8 cellular contexts compared by ENCODE assay signal in genomic region chr19:48364564-48365363, GRCh38. TPM values are rescaled to one million over a fixed set of nuclear protein-coding genes. Genes with fewer than 3 reads are reported as not detected.
A peak's percentile ranks its signal among the peaks of the same experiment; 100 is the strongest.
DNase-seq lines count a peak whose midpoint lies in the region; ATAC-seq and TF ChIP-seq lines count a peak whose summit lies in the region.

No MANE protein-coding gene starts in this region.

- no peak overlapping the region for H3K23ac ChIP-seq in trophoblast cell (ENCODE audit: low read length)

- H3K4me3 ChIP-seq in CD8-positive, alpha-beta T cell (ENCODE audit: low read depth, low read length), result peak overlapping the region; percentile 42
- H3K4me3 ChIP-seq in OCI-LY7 (ENCODE audit: low read depth, low read length, poor library complexity, severe bottlenecking) (peak overlapping the region; percentile 68), endodermal cell (ENCODE audit: low read length) (peak overlapping the region; percentile 41), trophoblast cell (ENCODE audit: low read depth, low read length) (no peak overlapping the region)

- WGBS in endodermal cell (ENCODE audit: insufficient coverage in 1 of 2, insufficient read length in 1 of 2), 2 experiments, result 69 to 78% methylated on average over 8 to 12 of the region's 12 CpGs
- WGBS in trophoblast cell (ENCODE audit: extremely low coverage, insufficient coverage, insufficient read length), result no CpG with 5 or more reads among the region's 12 CpGs

- H3K36me3 Mint-ChIP-seq in CD8-positive, alpha-beta T cell, result peaks cover 9% of the 10 kb centered on the region
- no peaks in the 10 kb centered on the region for H3K36me3 Mint-ChIP-seq in endodermal cell (ENCODE audit: low read depth)

- peak overlapping the region; percentile 64 for H3K27ac ChIP-seq in CD8-positive, alpha-beta T cell (ENCODE audit: low read depth, low read length)
- H3K27ac ChIP-seq in OCI-LY7 (ENCODE audit: low read depth, low read length, poor library complexity, severe bottlenecking), result peak overlapping the region; percentile 82
- H3K27ac ChIP-seq in endodermal cell (ENCODE audit: low read depth, low read length), result no peak overlapping the region
- no peak overlapping the region for H3K27ac ChIP-seq in trophoblast cell (ENCODE audit: low read depth, low read length)

- peak; percentile 1 for ATAC-seq in CD8-positive, alpha-beta T cell
- ATAC-seq in HG03521 (IDR thresholded peaks at IDR 0.05; ENCODE audit: unreplicated experiment), result no peak

- peak overlapping the region; percentile 14 for H2BK120ac ChIP-seq in trophoblast cell (ENCODE audit: insufficient read depth, low read length, poor library complexity)

- peak overlapping the region; percentile 10 for H4K12ac ChIP-seq in trophoblast cell (ENCODE audit: low read depth, low read length)

- peak overlapping the region; percentile 45 for H4K91ac ChIP-seq in trophoblast cell (ENCODE audit: low read depth, low read length)

- H4K8ac ChIP-seq in trophoblast cell (ENCODE audit: low read depth, low read length), result peak overlapping the region; percentile 75

- H3K9me3 ChIP-seq in CD8-positive, alpha-beta T cell (ENCODE audit: low read length), result no peaks in the 10 kb centered on the region
- H3K9me3 ChIP-seq in OCI-LY7 (ENCODE audit: low read length) (no peaks in the 10 kb centered on the region), endodermal cell (ENCODE audit: control insufficient read depth, low read length) (no peaks in the 10 kb centered on the region), trophoblast cell (ENCODE audit: insufficient read depth, low read depth, low read length) (peaks cover 3% of the 10 kb centered on the region)

- no peak overlapping the region for H3K18ac ChIP-seq in trophoblast cell (ENCODE audit: low read length)

- POLR2A ChIA-PET in CD8-positive, alpha-beta T cell (lab: Charles Lee), result interaction anchor here (1.1 to 2.7 kb wide), 7 partner anchors 26 to 115 kb away, joined by 3 to 32 read pairs (median 9); partner anchors contain the start of genes GRIN2D and KDELR1
- POLR2A ChIA-PET in OCI-LY7 (lab: Charles Lee), result interaction anchor here (1.1 to 2.4 kb wide), 2 partner anchors 27 to 32 kb away, joined by 3 to 16 read pairs; partner anchors contain the start of gene KDELR1

- peak overlapping the region; percentile 86 for H3K27ac Mint-ChIP-seq in CD8-positive, alpha-beta T cell
- peak overlapping the region; percentile 35 for H3K27ac Mint-ChIP-seq in endodermal cell

- BruUV-seq in OCI-LY7 (replicated peaks; lab: Mats Ljungman, UMichigan), result TSS peak; percentile 99

- intact Hi-C loops in CD8-positive, alpha-beta T cell (cut with DNase I, micrococcal nuclease), result loop anchor here (1.0 to 10.0 kb wide), 16 partner anchors 27 to 1663 kb away; partner anchors contain the start of genes CYTH2 (in 2 of the 2), KDELR1 (in 2 of the 2), AKT1S1 (in 1 of the 2) and FUZ (in 1 of the 2)
- intact Hi-C loops in OCI-LY7 (cut with micrococcal nuclease; ENCODE audit: unreplicated experiment), result no loop called here

- peak overlapping the region; percentile 8 for H2BK5ac ChIP-seq in trophoblast cell (ENCODE audit: low read depth, low read length, poor library complexity)

- H3K4me2 ChIP-seq in OCI-LY7 (ENCODE audit: low read length) (peak overlapping the region; percentile 95), trophoblast cell (ENCODE audit: low read length) (peak overlapping the region; percentile 72)

- H2BK12ac ChIP-seq in trophoblast cell (ENCODE audit: low read length), result peak overlapping the region; percentile 39

- no peaks in the 10 kb centered on the region for H4K20me1 ChIP-seq in OCI-LY7 (ENCODE audit: insufficient read depth, low read length)

- peaks cover 17% of the 10 kb centered on the region for H3K4me1 ChIP-seq in CD8-positive, alpha-beta T cell (ENCODE audit: insufficient read depth, low read length)
- H3K4me1 ChIP-seq in OCI-LY7 (ENCODE audit: insufficient read depth, low read length, poor library complexity, severe bottlenecking), result peaks cover 16% of the 10 kb centered on the region
- H3K4me1 ChIP-seq in endodermal cell (ENCODE audit: control insufficient read depth, insufficient read depth, low read length), result no peaks in the 10 kb centered on the region
- peaks cover 4 to 5% of the 10 kb centered on the region in 2 experiments for H3K4me1 ChIP-seq in trophoblast cell (ENCODE audit: control insufficient read depth in 1 of 2, insufficient read depth in 2 of 2, low read length in 2 of 2)

- no peaks in the 10 kb centered on the region for H3K9me3 Mint-ChIP-seq in CD8-positive, alpha-beta T cell
- H3K9me3 Mint-ChIP-seq in endodermal cell, result no peaks in the 10 kb centered on the region

- no peaks in the 10 kb centered on the region for H3K27me3 Mint-ChIP-seq in CD8-positive, alpha-beta T cell (ENCODE audit: low read depth)
- H3K27me3 Mint-ChIP-seq in endodermal cell (ENCODE audit: insufficient read depth), result peaks cover 10% of the 10 kb centered on the region

- peak overlapping the region; percentile 83 for H3K4me3 Mint-ChIP-seq in CD8-positive, alpha-beta T cell
- peak overlapping the region; percentile 72 for H3K4me3 Mint-ChIP-seq in endodermal cell

- H3K14ac ChIP-seq in trophoblast cell (ENCODE audit: low read length), result peak overlapping the region; percentile 16

- DNase-seq in CD8-positive, alpha-beta T cell, result peak in 1 of 7 experiments; percentile 23
- DNase-seq in OCI-LY7 (ENCODE audit: low spot score), result no peak
- DNase-seq in endodermal cell, result no peak
- DNase-seq in trophoblast cell, result no peak
- DNase-seq in COLO668 (lab: John Stamatoyannopoulos, UW; ENCODE audit: unreplicated experiment), result no peak
- DNase-seq in MV-4-11 (lab: John Stamatoyannopoulos, UW), result no peak
- no peak for DNase-seq in DMS79 (lab: John Stamatoyannopoulos, UW)

- peaks cover 19% of the 10 kb centered on the region for H3K4me1 Mint-ChIP-seq in CD8-positive, alpha-beta T cell (ENCODE audit: low read depth)
- H3K4me1 Mint-ChIP-seq in endodermal cell, result no peaks in the 10 kb centered on the region

- H3K79me1 ChIP-seq in trophoblast cell (ENCODE audit: low read length), result peaks cover 13% of the 10 kb centered on the region

- no peak overlapping the region for H3K4ac ChIP-seq in trophoblast cell (ENCODE audit: low read depth, low read length)

- no peaks in the 10 kb centered on the region for H3K9me2 ChIP-seq in OCI-LY7 (ENCODE audit: insufficient read depth, low read length)

- CTCF ChIA-PET in CD8-positive, alpha-beta T cell (lab: Charles Lee), result interaction anchor here (0.6 to 2.4 kb wide), 5 partner anchors 27 to 152 kb away, joined by 4 to 10 read pairs (median 4); partner anchors contain the start of gene KDELR1
- CTCF ChIA-PET in OCI-LY7 (lab: Charles Lee; ENCODE audit: unreplicated experiment), result no interaction called here

- H3K9ac ChIP-seq in endodermal cell (ENCODE audit: extremely low read depth, low read length, poor library complexity, severe bottlenecking) (no peak overlapping the region), trophoblast cell (ENCODE audit: low read length) (no peak overlapping the region)

- H3K36me3 ChIP-seq in CD8-positive, alpha-beta T cell (ENCODE audit: insufficient read depth, low read length), result no peaks in the 10 kb centered on the region
- H3K36me3 ChIP-seq in OCI-LY7 (ENCODE audit: insufficient read depth, low read length), result peaks cover 5% of the 10 kb centered on the region; the same call in 1 of the 2 replicates
- no peaks in the 10 kb centered on the region for H3K36me3 ChIP-seq in endodermal cell (ENCODE audit: control insufficient read depth, insufficient read depth, low read length)
- H3K36me3 ChIP-seq in trophoblast cell (ENCODE audit: control insufficient read depth in 1 of 2, insufficient read depth in 2 of 2, low read length in 2 of 2), result no peaks in the 10 kb centered on the region

- no peak for TF ChIP-seq CTCF in CD8-positive, alpha-beta T cell (IDR thresholded peaks at IDR 0.05)
- TF ChIP-seq CTCF in OCI-LY7 (conservative IDR thresholded peaks at IDR 0.05; ENCODE audit: low read length) (no peak), endodermal cell (conservative IDR thresholded peaks at IDR 0.05) (no peak)

- H2AFZ ChIP-seq in OCI-LY7 (ENCODE audit: low read length) (peak overlapping the region; percentile 73; the same call in 1 of the 2 replicates), trophoblast cell (ENCODE audit: insufficient read depth, low read length, poor library complexity) (peak overlapping the region; percentile 50)

- peak overlapping the region; percentile 40 for H2AK5ac ChIP-seq in trophoblast cell (ENCODE audit: low read length)

- H3K27me3 ChIP-seq in CD8-positive, alpha-beta T cell (ENCODE audit: insufficient read depth, low read length), result no peaks in the 10 kb centered on the region
- H3K27me3 ChIP-seq in endodermal cell (ENCODE audit: control insufficient read depth, insufficient read depth, low read length, poor library complexity, severe bottlenecking), result no peaks in the 10 kb centered on the region
- H3K27me3 ChIP-seq in trophoblast cell (ENCODE audit: insufficient read depth, low read length), result no peaks in the 10 kb centered on the region

- H3K79me2 ChIP-seq in OCI-LY7 (ENCODE audit: insufficient read depth, low read depth, low read length) (0 out of 2 replicates have a peak, but pooled peaks cover 3% of the 10 kb centered on the region), trophoblast cell (ENCODE audit: control insufficient read depth, insufficient read depth, low read length, poor library complexity) (no peaks in the 10 kb centered on the region)

RNA-seq across cellular contexts. Expression of gene SYNGR4, which starts 0.6 kb away (rescaled TPM):
- total RNA-seq in CD8-positive, alpha-beta T cell, result not detected
- total RNA-seq in OCI-LY7 (2014; rRNA removed; shearing (Covaris generic)), result 0.38 and 0.51 TPM in 2 replicates
- 1.0 and 1.2 TPM in 2 replicates for total RNA-seq in OCI-LY7 (2022)
- total RNA-seq in endodermal cell, result not detected
- 0.96 TPM for polyA plus RNA-seq in endodermal cell (2013, experiment 1 of 2)
- polyA plus RNA-seq in endodermal cell (2013, experiment 2 of 2), result not detected
- 0.08 and 0.19 TPM in 2 replicates for polyA plus RNA-seq in trophoblast cell (2013)

RNA-seq across cellular contexts. Expression of gene TMEM143, which starts 1.0 kb away (rescaled TPM):
- 1 to 10 TPM; 6.4 to 7.7 TPM for total RNA-seq in CD8-positive, alpha-beta T cell
- total RNA-seq in OCI-LY7 (2014; rRNA removed; shearing (Covaris generic)), result 18.2 and 31.1 TPM in 2 replicates
- 31.4 and 37.9 TPM in 2 replicates for total RNA-seq in OCI-LY7 (2022)
- 10 to 100 TPM; 13.9 to 19.1 TPM for total RNA-seq in endodermal cell
- polyA plus RNA-seq in endodermal cell (2013, experiment 1 of 2), result 12.9 TPM
- polyA plus RNA-seq in endodermal cell (2013, experiment 2 of 2), result 11.9 TPM
- 5.9 and 6.5 TPM in 2 replicates for polyA plus RNA-seq in trophoblast cell (2013)

RNA-seq across cellular contexts. Expression of gene KDELR1, which starts 26.6 kb away (rescaled TPM):
- total RNA-seq in CD8-positive, alpha-beta T cell, result 10 to 100 TPM; 29.7 to 33.1 TPM
- 26.2 and 38.8 TPM in 2 replicates for total RNA-seq in OCI-LY7 (2014; rRNA removed; shearing (Covaris generic))
- total RNA-seq in OCI-LY7 (2022) (63.8 and 74.0 TPM in 2 replicates), endodermal cell (100 to 1,000 TPM; 227 to 285 TPM)
- 254 TPM for polyA plus RNA-seq in endodermal cell (2013, experiment 1 of 2)
- 229 TPM for polyA plus RNA-seq in endodermal cell (2013, experiment 2 of 2)
- polyA plus RNA-seq in trophoblast cell (2013), result 586 and 590 TPM in 2 replicates

RNA-seq across cellular contexts. Expression of gene GRIN2D, which starts 28.7 kb away (rescaled TPM):
- not detected for total RNA-seq in CD8-positive, alpha-beta T cell
- total RNA-seq in OCI-LY7 (2014; rRNA removed; shearing (Covaris generic)), result not detected in 2 replicates
- total RNA-seq in OCI-LY7 (2022) (0.06 and 0.11 TPM in 2 replicates), endodermal cell (1 to 10 TPM in 1 of 2 donors, under 1 TPM in 1; 0.77 to 1.2 TPM)
- polyA plus RNA-seq in endodermal cell (2013, experiment 1 of 2), result 10.1 TPM
- polyA plus RNA-seq in endodermal cell (2013, experiment 2 of 2), result 9.3 TPM
- 3.3 and 3.6 TPM in 2 replicates for polyA plus RNA-seq in trophoblast cell (2013)

RNA-seq across cellular contexts. Expression of gene EMP3, which starts 39.4 kb away (rescaled TPM):
- 100 to 1,000 TPM; 174 to 181 TPM for total RNA-seq in CD8-positive, alpha-beta T cell
- 14.5 and 33.8 TPM in 2 replicates for total RNA-seq in OCI-LY7 (2014; rRNA removed; shearing (Covaris generic))
- total RNA-seq in OCI-LY7 (2022), result 21.1 and 23.1 TPM in 2 replicates
- total RNA-seq in endodermal cell, result 1 to 10 TPM; 3.5 TPM
- 38.7 TPM for polyA plus RNA-seq in endodermal cell (2013, experiment 1 of 2)
- 37.9 TPM for polyA plus RNA-seq in endodermal cell (2013, experiment 2 of 2)
- polyA plus RNA-seq in trophoblast cell (2013), result 21.1 and 22.2 TPM in 2 replicates

Comparison
In these comparisons a context has a peak if more than half of its experiments do, and no peak if none do; other contexts are left out.
1. H3K27ac ChIP-seq: peak in CD8-positive, alpha-beta T cell (single experiment) and OCI-LY7 (single experiment); none in endodermal cell (single experiment) and trophoblast cell (single experiment).